8 cellular contexts compared by ENCODE assay signal in the genomic region with DNA sequence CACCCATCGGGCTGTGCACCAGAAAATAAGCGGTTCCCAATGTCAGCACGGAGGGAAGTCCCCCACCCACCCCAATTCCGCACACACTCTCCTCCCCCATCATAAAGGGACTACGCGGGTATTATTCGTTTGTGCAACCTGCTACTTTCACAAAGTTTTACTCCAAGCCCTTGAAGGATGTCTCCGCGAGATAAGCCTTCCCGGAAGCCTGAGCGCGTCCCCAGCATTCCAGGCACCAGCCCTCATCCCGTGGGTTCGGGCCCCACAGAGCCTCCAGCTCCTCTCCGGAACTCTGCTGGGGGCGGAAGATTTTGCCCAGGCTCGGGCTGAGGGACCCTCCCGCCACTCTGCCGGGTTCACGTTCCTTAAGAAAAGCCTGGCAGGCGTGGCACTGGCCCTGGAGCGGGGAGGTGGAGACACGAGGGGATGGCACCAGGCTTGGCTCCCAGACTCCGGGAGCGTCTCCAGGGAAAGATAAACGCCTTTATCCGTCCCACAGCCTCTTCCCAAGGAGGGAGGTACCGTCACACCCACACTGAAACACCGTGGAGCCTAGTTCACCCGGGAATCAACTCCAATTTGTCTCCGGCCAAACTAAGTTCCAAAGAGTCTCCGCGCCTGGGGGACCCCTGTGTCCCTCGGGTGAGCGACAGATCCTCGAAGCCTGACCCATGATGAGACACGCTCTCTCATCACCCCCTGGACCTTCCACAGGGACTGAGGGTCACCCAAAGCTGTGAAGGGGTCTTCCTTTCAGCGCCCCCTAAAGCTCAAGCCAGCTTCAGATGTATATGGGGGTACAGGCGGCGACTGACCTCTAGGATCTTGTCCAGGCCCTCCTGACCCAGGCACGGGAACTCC. TPM values are rescaled to one million over a fixed set of nuclear protein-coding genes. Genes with fewer than 3 reads are reported as not detected.
A peak's percentile ranks its signal among the peaks of the same experiment; 100 is the strongest.
DNase-seq lines count a peak whose midpoint lies in the region; ATAC-seq and TF ChIP-seq lines count a peak whose summit lies in the region.

No MANE protein-coding gene starts in this region.

- H3K27me3 Mint-ChIP-seq in activated T-cell treated with anti-CD3 and anti-CD28 coated beads, Interleukin-2, amount 50 U/mL, for 4 hours (ENCODE audit: low read depth), result no peaks in the 10 kb centered on the region

- ATAC-seq in activated T-cell treated with anti-CD3 and anti-CD28 coated beads, Interleukin-2, amount 50 U/mL, for 4 hours, result peak; percentile 7 to 25
- ATAC-seq in lower lobe of right lung (no peak), GM19397 (IDR thresholded peaks at IDR 0.05; ENCODE audit: unreplicated experiment) (no peak)

- intact Hi-C loops in lower lobe of right lung (cut with DNase I), result no loop called here

- H3K36me3 Mint-ChIP-seq in activated T-cell treated with anti-CD3 and anti-CD28 coated beads, Interleukin-2, amount 50 U/mL, for 4 hours (ENCODE audit: insufficient read depth), result peaks cover 6% of the 10 kb centered on the region

- H3K4me3 Mint-ChIP-seq in activated T-cell treated with anti-CD3 and anti-CD28 coated beads, Interleukin-2, amount 50 U/mL, for 4 hours, result peak overlapping the region; percentile 88

- H3K27ac ChIP-seq in HUES6 (ENCODE audit: low read depth, low read length) (no peak overlapping the region), lower lobe of right lung (peak overlapping the region; percentile 74)

- peak overlapping the region; percentile 91 for H3K4me3 ChIP-seq in HUES6 (ENCODE audit: low read depth, low read length)
- peak overlapping the region; percentile 72 for H3K4me3 ChIP-seq in lower lobe of right lung

- H3K36me3 ChIP-seq in HUES6 (ENCODE audit: control insufficient read depth, insufficient read depth, low read length), result no peaks in the 10 kb centered on the region
- H3K36me3 ChIP-seq in lower lobe of right lung, result no peaks in the 10 kb centered on the region

- peak overlapping the region; percentile 75 for H3K9ac ChIP-seq in HUES6 (ENCODE audit: low read length)

- H3K9me3 ChIP-seq in HUES6 (ENCODE audit: control insufficient read depth, insufficient read depth, low read depth, low read length), result no peaks in the 10 kb centered on the region
- no peaks in the 10 kb centered on the region for H3K9me3 ChIP-seq in lower lobe of right lung

- DNase-seq in activated T-cell treated with anti-CD3 and anti-CD28 coated beads, Interleukin-2, amount 50 U/mL, for 4 hours, result peak; percentile 29
- DNase-seq in lower lobe of right lung, result no peak
- DNase-seq in stimulated activated CD8-positive, alpha-beta memory T cell treated with anti-CD3 and anti-CD28 coated beads, Interleukin-2, amount 100 ng/mL, for 48 hours (ENCODE audit: low read depth in 2 of 2), result peak; percentile 14 to 36
- DNase-seq in NCI-H2196 treated with DMSO at 0.1 percent for 48 hours (lab: John Stamatoyannopoulos, UW; ENCODE audit: unreplicated experiment), result no peak
- DNase-seq in hypothalamus (lab: John Stamatoyannopoulos, UW), result no peak
- DNase-seq in NCI-H1048 (lab: John Stamatoyannopoulos, UW), result no peak

- H3K27me3 ChIP-seq in HUES6 (ENCODE audit: control insufficient read depth, insufficient read depth, low read length) (peaks cover 15% of the 10 kb centered on the region; the same call in 1 of the 2 replicates), lower lobe of right lung (ENCODE audit: low read depth) (peaks cover 20% of the 10 kb centered on the region)

- no peaks in the 10 kb centered on the region for H3K9me3 Mint-ChIP-seq in activated T-cell treated with anti-CD3 and anti-CD28 coated beads, Interleukin-2, amount 50 U/mL, for 4 hours

- TF ChIP-seq CTCF in lower lobe of right lung (IDR thresholded peaks at IDR 0.05), result no peak

- peaks cover 78% of the 10 kb centered on the region for H3K4me1 ChIP-seq in HUES6 (ENCODE audit: control insufficient read depth, insufficient read depth, low read length)
- peaks cover 53% of the 10 kb centered on the region for H3K4me1 ChIP-seq in lower lobe of right lung

- H3K4me1 Mint-ChIP-seq in activated T-cell treated with anti-CD3 and anti-CD28 coated beads, Interleukin-2, amount 50 U/mL, for 4 hours (ENCODE audit: low read depth), result peaks cover 55% of the 10 kb centered on the region

RNA-seq across cellular contexts. Expression of gene KCNK5, which starts 0.9 kb away (rescaled TPM):
- total RNA-seq in activated T-cell treated with anti-CD3 and anti-CD28 coated beads, Interleukin-2, amount 50 U/mL, for 4 hours, result 10 to 100 TPM; 21.3 to 22.9 (median 22.2) TPM
- total RNA-seq in lower lobe of right lung, result 10.9 TPM

Comparison
In these comparisons a context has a peak if more than half of its experiments do, and no peak if none do; other contexts are left out.
1. ATAC-seq: peak in activated T-cell treated with anti-CD3 and anti-CD28 coated beads, Interleukin-2, amount 50 U/mL, for 4 hours (2 of 2); none in lower lobe of right lung (0 of 2) and GM19397 (single experiment).
2. DNase-seq: peak in activated T-cell treated with anti-CD3 and anti-CD28 coated beads, Interleukin-2, amount 50 U/mL, for 4 hours (single experiment) and stimulated activated CD8-positive, alpha-beta memory T cell treated with anti-CD3 and anti-CD28 coated beads, Interleukin-2, amount 100 ng/mL, for 48 hours (2 of 2); none in lower lobe of right lung (single experiment), NCI-H2196 treated with DMSO at 0.1 percent for 48 hours (single experiment), hypothalamus (0 of 51) and NCI-H1048 (single experiment).